In the genomic region with DNA sequence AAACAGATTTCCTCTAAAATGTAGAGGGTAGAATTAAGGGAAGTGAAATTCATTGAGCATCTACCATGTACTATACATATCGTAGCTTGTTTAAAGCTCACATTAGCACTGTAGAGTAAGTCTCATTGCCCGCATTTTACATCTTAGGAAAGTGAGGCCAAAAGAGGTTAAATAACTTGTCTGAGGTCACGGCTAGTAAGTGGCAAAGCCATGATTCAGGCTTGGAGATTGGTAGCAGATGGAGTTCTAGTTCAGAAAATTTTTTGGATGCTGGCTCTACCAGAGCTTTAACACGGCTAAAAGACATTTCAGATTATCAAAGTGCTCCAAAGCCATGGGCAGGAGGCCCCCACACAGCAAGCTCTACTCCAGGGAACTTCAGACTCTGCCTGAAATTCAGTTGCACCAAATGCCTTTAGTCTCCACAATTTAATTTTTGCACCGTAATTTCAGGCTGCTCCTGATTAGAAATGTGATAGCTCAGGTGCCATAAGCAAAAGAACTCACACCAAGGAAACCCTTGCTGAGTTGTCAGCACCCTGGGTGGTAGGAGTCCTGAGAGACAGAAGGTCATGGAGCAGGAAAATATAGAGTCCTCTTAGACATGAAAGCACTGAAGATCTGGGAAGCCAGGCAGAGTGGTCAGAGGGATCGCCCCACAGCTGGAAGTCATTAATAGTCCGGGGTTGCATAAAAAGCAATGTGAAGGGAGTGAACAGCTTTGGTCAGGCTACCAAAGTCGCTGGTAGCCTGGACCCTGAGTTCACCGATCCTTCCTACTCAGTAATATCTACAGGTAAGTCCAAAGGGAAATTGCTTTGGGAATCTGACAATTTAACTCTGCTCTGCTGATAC, we compare ENCODE assay signal across 30 cellular contexts. TPM values are rescaled to one million over a fixed set of nuclear protein-coding genes. Genes with fewer than 3 reads are reported as not detected.
A peak's percentile ranks its signal among the peaks of the same experiment; 100 is the strongest.
DNase-seq lines count a peak whose midpoint lies in the region; ATAC-seq, FAIRE-seq and TF ChIP-seq lines count a peak whose summit lies in the region.
"Had no signal": no experiment of that assay in that cellular context is flagged by ENCODE, and none has a peak within 500 bp of the region (broad histone marks: within the 10 kb centered on the region; RNA-seq: fewer than 3 reads in every experiment).

No MANE protein-coding gene starts in this region.

- H3K4me3 ChIP-seq in choroid plexus epithelial cell (ENCODE audit: low read depth, low read length), result no peak overlapping the region
- H3K4me3 ChIP-seq: heart right ventricle, lung, neural progenitor cell, upper lobe of right lung had no signal

- DNase-seq in GM04504 (ENCODE audit: low read depth), result peak; percentile 62
- DNase-seq in choroid plexus epithelial cell (ENCODE audit: low read depth), result peak; percentile 30
- DNase-seq in glutamatergic neuron, result no peak
- DNase-seq in type B pancreatic cell (ENCODE audit: extremely low spot score, unreplicated experiment), result no peak
- DNase-seq in OCI-M2 (lab: John Stamatoyannopoulos, UW; ENCODE audit: unreplicated experiment), result no peak
- no peak for DNase-seq in urothelium cell line (ENCODE audit: low spot score)
- DNase-seq: activated CD4-positive, alpha-beta T cell treated with anti-CD3 and anti-CD28 coated beads for 36 hours; activated effector memory CD4-positive, alpha-beta T cell treated with Interleukin-2 at 50 U/mL for 16 hours; activated naive CD8-positive, alpha-beta T cell treated with anti-CD3 and anti-CD28 coated beads for 36 hours; activated T-cell treated with anti-CD3 and anti-CD28 coated beads for 4 hours; CD4-positive, alpha-beta T cell; foreskin keratinocyte; heart right ventricle; Kasumi-1; kidney glomerular epithelial cell; MV-4-11; NCI-H1436 treated with DMSO at 0.1 percent for 48 hours; NCI-H446; posterior cingulate gyrus; right cardiac atrium; stimulated activated CD4-positive, alpha-beta T cell treated with anti-CD3 and anti-CD28 coated beads, Interleukin-12 subunit alpha, Interleukin-12 subunit beta, amount 100 ng/mL, for 4 hours; stimulated activated CD4-positive, alpha-beta T cell treated with anti-CD3 and anti-CD28 coated beads, Interleukin-4, amount 100 ng/mL, for 1 hour; T-helper 2 cell; upper lobe of right lung had no signal

- ATAC-seq in GM18861 (IDR thresholded peaks at IDR 0.05; ENCODE audit: unreplicated experiment), result no peak
- ATAC-seq: activated CD4-positive, alpha-beta T cell treated with anti-CD3 and anti-CD28 coated beads for 36 hours; foreskin keratinocyte; HCT116; heart right ventricle; right cardiac atrium; upper lobe of right lung had no signal

- no peaks in the 10 kb centered on the region for H3K4me1 Mint-ChIP-seq in glutamatergic neuron (ENCODE audit: low read depth, unreplicated experiment)
- H3K4me1 Mint-ChIP-seq in type B pancreatic cell (ENCODE audit: unreplicated experiment), result peaks cover 46% of the 10 kb centered on the region
- H3K4me1 Mint-ChIP-seq: activated CD4-positive, alpha-beta T cell treated with anti-CD3 and anti-CD28 coated beads for 36 hours; activated naive CD8-positive, alpha-beta T cell treated with anti-CD3 and anti-CD28 coated beads for 36 hours; central memory CD8-positive, alpha-beta T cell had no signal

- H3K36me3 Mint-ChIP-seq in glutamatergic neuron (ENCODE audit: unreplicated experiment) (no peaks in the 10 kb centered on the region), type B pancreatic cell (no peaks in the 10 kb centered on the region)
- H3K36me3 Mint-ChIP-seq: activated naive CD8-positive, alpha-beta T cell treated with anti-CD3 and anti-CD28 coated beads for 36 hours; neural progenitor cell had no signal

- FAIRE-seq in urothelium cell line (lab: Jason Lieb, UNC), result no peak

- H3K27me3 Mint-ChIP-seq in glutamatergic neuron (ENCODE audit: unreplicated experiment), result peaks cover 4% of the 10 kb centered on the region
- H3K27me3 Mint-ChIP-seq in type B pancreatic cell, result peaks cover 6% of the 10 kb centered on the region

- H3K4me3 Mint-ChIP-seq in glutamatergic neuron (ENCODE audit: unreplicated experiment) (peak overlapping the region; percentile 36), type B pancreatic cell (peak overlapping the region; percentile 38)
- H3K4me3 Mint-ChIP-seq: activated CD4-positive, alpha-beta T cell treated with anti-CD3 and anti-CD28 coated beads for 36 hours; activated naive CD8-positive, alpha-beta T cell treated with anti-CD3 and anti-CD28 coated beads for 36 hours; CD4-positive, alpha-beta T cell; central memory CD8-positive, alpha-beta T cell; neural progenitor cell had no signal

- TF ChIP-seq CTCF in choroid plexus epithelial cell (conservative IDR thresholded peaks at IDR 0.05; ENCODE audit: low read depth, low read length) (no peak), glutamatergic neuron (IDR thresholded peaks at IDR 0.05; ENCODE audit: partially characterized antibody, unreplicated experiment) (no peak), type B pancreatic cell (conservative IDR thresholded peaks at IDR 0.05) (no peak)

- peaks cover 2% of the 10 kb centered on the region for H3K9me3 Mint-ChIP-seq in glutamatergic neuron (ENCODE audit: unreplicated experiment)
- H3K9me3 Mint-ChIP-seq in type B pancreatic cell, result peaks cover 3% of the 10 kb centered on the region
- H3K9me3 Mint-ChIP-seq: activated naive CD8-positive, alpha-beta T cell treated with anti-CD3 and anti-CD28 coated beads for 36 hours; CD4-positive, alpha-beta T cell; central memory CD8-positive, alpha-beta T cell; neural progenitor cell had no signal

- H3K27ac Mint-ChIP-seq in glutamatergic neuron (ENCODE audit: unreplicated experiment), result no peak overlapping the region
- H3K27ac Mint-ChIP-seq in type B pancreatic cell, result no peak overlapping the region
- H3K27ac Mint-ChIP-seq: activated CD4-positive, alpha-beta T cell treated with anti-CD3 and anti-CD28 coated beads for 36 hours; activated naive CD8-positive, alpha-beta T cell treated with anti-CD3 and anti-CD28 coated beads for 36 hours; CD4-positive, alpha-beta T cell; neural progenitor cell had no signal

RNA-seq across cellular contexts. Expression of gene ASIP, which starts 55.2 kb away (rescaled TPM):
- total RNA-seq in glutamatergic neuron (ENCODE audit: unreplicated experiment) (not detected), type B pancreatic cell (ENCODE audit: low replicate concordance) (1.1 TPM in 1 of 2 replicates, not detected in the other)
- total RNA-seq: activated CD4-positive, alpha-beta T cell treated with anti-CD3 and anti-CD28 coated beads for 36 hours; activated naive CD8-positive, alpha-beta T cell treated with anti-CD3 and anti-CD28 coated beads for 36 hours; CD4-positive, alpha-beta T cell; dermis microvascular lymphatic vessel endothelial cell; foreskin keratinocyte; lung; upper lobe of right lung had no signal

Comparison
In these comparisons a context has a peak if more than half of its experiments do, and no peak if none do; other contexts are left out.
1. DNase-seq: peak in GM04504 (single experiment) and choroid plexus epithelial cell (single experiment); none in glutamatergic neuron (single experiment), type B pancreatic cell (single experiment), OCI-M2 (single experiment) and urothelium cell line (single experiment).